Comparison of ENCODE assay signal across 1 cellular context in genomic region chr17:76268991-76269981, GRCh38.
TF ChIP-seq lines count a peak whose summit lies in the region.

No MANE protein-coding gene starts in this region.

TF ChIP-seq in GM12878, 131 proteins besides CTCF, POLR2A, EP300 and RAD21 (continued from another document and continues in another):
- no peak for TF ChIP-seq ZBTB40 (IDR thresholded peaks at IDR 0.05; ENCODE audit: borderline replicate concordance)
- TF ChIP-seq NR2F1 (conservative IDR thresholded peaks at IDR 0.05), result peak; percentile 83
- TF ChIP-seq, protein P1, sequence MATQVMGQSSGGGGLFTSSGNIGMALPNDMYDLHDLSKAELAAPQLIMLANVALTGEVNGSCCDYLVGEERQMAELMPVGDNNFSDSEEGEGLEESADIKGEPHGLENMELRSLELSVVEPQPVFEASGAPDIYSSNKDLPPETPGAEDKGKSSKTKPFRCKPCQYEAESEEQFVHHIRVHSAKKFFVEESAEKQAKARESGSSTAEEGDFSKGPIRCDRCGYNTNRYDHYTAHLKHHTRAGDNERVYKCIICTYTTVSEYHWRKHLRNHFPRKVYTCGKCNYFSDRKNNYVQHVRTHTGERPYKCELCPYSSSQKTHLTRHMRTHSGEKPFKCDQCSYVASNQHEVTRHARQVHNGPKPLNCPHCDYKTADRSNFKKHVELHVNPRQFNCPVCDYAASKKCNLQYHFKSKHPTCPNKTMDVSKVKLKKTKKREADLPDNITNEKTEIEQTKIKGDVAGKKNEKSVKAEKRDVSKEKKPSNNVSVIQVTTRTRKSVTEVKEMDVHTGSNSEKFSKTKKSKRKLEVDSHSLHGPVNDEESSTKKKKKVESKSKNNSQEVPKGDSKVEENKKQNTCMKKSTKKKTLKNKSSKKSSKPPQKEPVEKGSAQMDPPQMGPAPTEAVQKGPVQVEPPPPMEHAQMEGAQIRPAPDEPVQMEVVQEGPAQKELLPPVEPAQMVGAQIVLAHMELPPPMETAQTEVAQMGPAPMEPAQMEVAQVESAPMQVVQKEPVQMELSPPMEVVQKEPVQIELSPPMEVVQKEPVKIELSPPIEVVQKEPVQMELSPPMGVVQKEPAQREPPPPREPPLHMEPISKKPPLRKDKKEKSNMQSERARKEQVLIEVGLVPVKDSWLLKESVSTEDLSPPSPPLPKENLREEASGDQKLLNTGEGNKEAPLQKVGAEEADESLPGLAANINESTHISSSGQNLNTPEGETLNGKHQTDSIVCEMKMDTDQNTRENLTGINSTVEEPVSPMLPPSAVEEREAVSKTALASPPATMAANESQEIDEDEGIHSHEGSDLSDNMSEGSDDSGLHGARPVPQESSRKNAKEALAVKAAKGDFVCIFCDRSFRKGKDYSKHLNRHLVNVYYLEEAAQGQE (IDR thresholded peaks at IDR 0.05; ENCODE audit: low read depth, low read length), result no peak
- TF ChIP-seq IRF5 (IDR thresholded peaks at IDR 0.05; ENCODE audit: borderline replicate concordance), result no peak
- no peak for TF ChIP-seq NRF1 (conservative IDR thresholded peaks at IDR 0.05; ENCODE audit: low read depth, low read length)
- TF ChIP-seq, protein P2, sequence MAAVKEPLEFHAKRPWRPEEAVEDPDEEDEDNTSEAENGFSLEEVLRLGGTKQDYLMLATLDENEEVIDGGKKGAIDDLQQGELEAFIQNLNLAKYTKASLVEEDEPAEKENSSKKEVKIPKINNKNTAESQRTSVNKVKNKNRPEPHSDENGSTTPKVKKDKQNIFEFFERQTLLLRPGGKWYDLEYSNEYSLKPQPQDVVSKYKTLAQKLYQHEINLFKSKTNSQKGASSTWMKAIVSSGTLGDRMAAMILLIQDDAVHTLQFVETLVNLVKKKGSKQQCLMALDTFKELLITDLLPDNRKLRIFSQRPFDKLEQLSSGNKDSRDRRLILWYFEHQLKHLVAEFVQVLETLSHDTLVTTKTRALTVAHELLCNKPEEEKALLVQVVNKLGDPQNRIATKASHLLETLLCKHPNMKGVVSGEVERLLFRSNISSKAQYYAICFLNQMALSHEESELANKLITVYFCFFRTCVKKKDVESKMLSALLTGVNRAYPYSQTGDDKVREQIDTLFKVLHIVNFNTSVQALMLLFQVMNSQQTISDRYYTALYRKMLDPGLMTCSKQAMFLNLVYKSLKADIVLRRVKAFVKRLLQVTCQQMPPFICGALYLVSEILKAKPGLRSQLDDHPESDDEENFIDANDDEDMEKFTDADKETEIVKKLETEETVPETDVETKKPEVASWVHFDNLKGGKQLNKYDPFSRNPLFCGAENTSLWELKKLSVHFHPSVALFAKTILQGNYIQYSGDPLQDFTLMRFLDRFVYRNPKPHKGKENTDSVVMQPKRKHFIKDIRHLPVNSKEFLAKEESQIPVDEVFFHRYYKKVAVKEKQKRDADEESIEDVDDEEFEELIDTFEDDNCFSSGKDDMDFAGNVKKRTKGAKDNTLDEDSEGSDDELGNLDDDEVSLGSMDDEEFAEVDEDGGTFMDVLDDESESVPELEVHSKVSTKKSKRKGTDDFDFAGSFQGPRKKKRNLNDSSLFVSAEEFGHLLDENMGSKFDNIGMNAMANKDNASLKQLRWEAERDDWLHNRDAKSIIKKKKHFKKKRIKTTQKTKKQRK (IDR thresholded peaks at IDR 0.05; ENCODE audit: low read depth, low read length), result no peak
- TF ChIP-seq BACH1 (IDR thresholded peaks at IDR 0.05; ENCODE audit: borderline replicate concordance), result peak; percentile 24; the same call in 1 of the 2 replicates
- TF ChIP-seq, protein P3, sequence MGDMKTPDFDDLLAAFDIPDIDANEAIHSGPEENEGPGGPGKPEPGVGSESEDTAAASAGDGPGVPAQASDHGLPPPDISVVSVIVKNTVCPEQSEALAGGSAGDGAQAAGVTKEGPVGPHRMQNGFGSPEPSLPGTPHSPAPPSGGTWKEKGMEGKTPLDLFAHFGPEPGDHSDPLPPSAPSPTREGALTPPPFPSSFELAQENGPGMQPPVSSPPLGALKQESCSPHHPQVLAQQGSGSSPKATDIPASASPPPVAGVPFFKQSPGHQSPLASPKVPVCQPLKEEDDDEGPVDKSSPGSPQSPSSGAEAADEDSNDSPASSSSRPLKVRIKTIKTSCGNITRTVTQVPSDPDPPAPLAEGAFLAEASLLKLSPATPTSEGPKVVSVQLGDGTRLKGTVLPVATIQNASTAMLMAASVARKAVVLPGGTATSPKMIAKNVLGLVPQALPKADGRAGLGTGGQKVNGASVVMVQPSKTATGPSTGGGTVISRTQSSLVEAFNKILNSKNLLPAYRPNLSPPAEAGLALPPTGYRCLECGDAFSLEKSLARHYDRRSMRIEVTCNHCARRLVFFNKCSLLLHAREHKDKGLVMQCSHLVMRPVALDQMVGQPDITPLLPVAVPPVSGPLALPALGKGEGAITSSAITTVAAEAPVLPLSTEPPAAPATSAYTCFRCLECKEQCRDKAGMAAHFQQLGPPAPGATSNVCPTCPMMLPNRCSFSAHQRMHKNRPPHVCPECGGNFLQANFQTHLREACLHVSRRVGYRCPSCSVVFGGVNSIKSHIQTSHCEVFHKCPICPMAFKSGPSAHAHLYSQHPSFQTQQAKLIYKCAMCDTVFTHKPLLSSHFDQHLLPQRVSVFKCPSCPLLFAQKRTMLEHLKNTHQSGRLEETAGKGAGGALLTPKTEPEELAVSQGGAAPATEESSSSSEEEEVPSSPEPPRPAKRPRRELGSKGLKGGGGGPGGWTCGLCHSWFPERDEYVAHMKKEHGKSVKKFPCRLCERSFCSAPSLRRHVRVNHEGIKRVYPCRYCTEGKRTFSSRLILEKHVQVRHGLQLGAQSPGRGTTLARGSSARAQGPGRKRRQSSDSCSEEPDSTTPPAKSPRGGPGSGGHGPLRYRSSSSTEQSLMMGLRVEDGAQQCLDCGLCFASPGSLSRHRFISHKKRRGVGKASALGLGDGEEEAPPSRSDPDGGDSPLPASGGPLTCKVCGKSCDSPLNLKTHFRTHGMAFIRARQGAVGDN (IDR thresholded peaks at IDR 0.05), result no peak; the same call in none of the 2 replicates
- TF ChIP-seq HDAC6 (IDR thresholded peaks at IDR 0.05; ENCODE audit: unreplicated experiment), result peak; percentile 12
- no peak for TF ChIP-seq MEF2B (IDR thresholded peaks at IDR 0.05; ENCODE audit: partially characterized antibody, poor library complexity, severe bottlenecking)
- TF ChIP-seq ATF3 (IDR thresholded peaks at IDR 0.05; ENCODE audit: borderline replicate concordance, extremely low read depth, low read depth, low read length), result no peak
- TF ChIP-seq IRF4 (IDR thresholded peaks at IDR 0.05; ENCODE audit: low read depth, low read length), result no peak
- TF ChIP-seq RB1 (IDR thresholded peaks at IDR 0.05; ENCODE audit: borderline replicate concordance), result no peak
- TF ChIP-seq CREM (IDR thresholded peaks at IDR 0.05; ENCODE audit: low read depth), result no peak
- TF ChIP-seq SMC3 (IDR thresholded peaks at IDR 0.05; ENCODE audit: borderline replicate concordance, low read length), result no peak
- TF ChIP-seq WRNIP1 (IDR thresholded peaks at IDR 0.05; ENCODE audit: borderline replicate concordance, low read depth, low read length), result peak; percentile 74; the same call in 1 of the 2 replicates
- TF ChIP-seq NFYA (IDR thresholded peaks at IDR 0.05; ENCODE audit: borderline replicate concordance, low read depth, low read length), result no peak
- no peak for TF ChIP-seq NFXL1 (IDR thresholded peaks at IDR 0.05; ENCODE audit: borderline replicate concordance)
- TF ChIP-seq STAT3 (IDR thresholded peaks at IDR 0.05; ENCODE audit: low read depth, low read length), result no peak
- TF ChIP-seq, protein P4, sequence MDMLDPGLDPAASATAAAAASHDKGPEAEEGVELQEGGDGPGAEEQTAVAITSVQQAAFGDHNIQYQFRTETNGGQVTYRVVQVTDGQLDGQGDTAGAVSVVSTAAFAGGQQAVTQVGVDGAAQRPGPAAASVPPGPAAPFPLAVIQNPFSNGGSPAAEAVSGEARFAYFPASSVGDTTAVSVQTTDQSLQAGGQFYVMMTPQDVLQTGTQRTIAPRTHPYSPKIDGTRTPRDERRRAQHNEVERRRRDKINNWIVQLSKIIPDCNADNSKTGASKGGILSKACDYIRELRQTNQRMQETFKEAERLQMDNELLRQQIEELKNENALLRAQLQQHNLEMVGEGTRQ (IDR thresholded peaks at IDR 0.05; ENCODE audit: borderline replicate concordance, low read depth, low read length), result no peak
- TF ChIP-seq TARDBP (IDR thresholded peaks at IDR 0.05; ENCODE audit: borderline replicate concordance), result no peak
- TF ChIP-seq CBFB (IDR thresholded peaks at IDR 0.05; ENCODE audit: low read depth), result no peak
- no peak for TF ChIP-seq TCF12 (IDR thresholded peaks at IDR 0.05; ENCODE audit: low read depth, low read length)
- no peak for TF ChIP-seq ZZZ3 (IDR thresholded peaks at IDR 0.05; ENCODE audit: control insufficient read depth, insufficient read length, low read depth)
- no peak for TF ChIP-seq SREBF2 (IDR thresholded peaks at IDR 0.05; ENCODE audit: low read length)
- no peak for TF ChIP-seq EZH2 (IDR thresholded peaks at IDR 0.05; ENCODE audit: borderline replicate concordance, control insufficient read depth, low read depth, low read length)
- no peak for TF ChIP-seq FOS (IDR thresholded peaks at IDR 0.05; ENCODE audit: borderline replicate concordance, extremely low read depth, insufficient read length)
- TF ChIP-seq BCL11A (IDR thresholded peaks at IDR 0.05; ENCODE audit: low read depth, low read length), result no peak
- no peak for TF ChIP-seq HDAC2 (IDR thresholded peaks at IDR 0.05)
- TF ChIP-seq MYB (IDR thresholded peaks at IDR 0.05; ENCODE audit: borderline replicate concordance, low read depth, low read length), result no peak
- no peak for TF ChIP-seq IRF3 (IDR thresholded peaks at IDR 0.05)
- TF ChIP-seq LARP7 (IDR thresholded peaks at IDR 0.05), result 0 out of 2 replicates have a peak, but pooled peaks have one; percentile 26
- no peak for TF ChIP-seq CREB1 (IDR thresholded peaks at IDR 0.05; ENCODE audit: low read depth)
- no peak for TF ChIP-seq KAT2A (conservative IDR thresholded peaks at IDR 0.05; ENCODE audit: control insufficient read depth, low read depth, low read length)
- no peak for TF ChIP-seq FOXK2 (IDR thresholded peaks at IDR 0.05)
- TF ChIP-seq CHD1 (IDR thresholded peaks at IDR 0.05; ENCODE audit: low read depth, low read length), result no peak
- peak; percentile 21; the same call in 1 of the 2 replicates for TF ChIP-seq HDGF (IDR thresholded peaks at IDR 0.05)
- TF ChIP-seq TCF7 (IDR thresholded peaks at IDR 0.05; ENCODE audit: borderline replicate concordance), result no peak
- TF ChIP-seq CHD4 (IDR thresholded peaks at IDR 0.05), result no peak
- TF ChIP-seq, protein P5, sequence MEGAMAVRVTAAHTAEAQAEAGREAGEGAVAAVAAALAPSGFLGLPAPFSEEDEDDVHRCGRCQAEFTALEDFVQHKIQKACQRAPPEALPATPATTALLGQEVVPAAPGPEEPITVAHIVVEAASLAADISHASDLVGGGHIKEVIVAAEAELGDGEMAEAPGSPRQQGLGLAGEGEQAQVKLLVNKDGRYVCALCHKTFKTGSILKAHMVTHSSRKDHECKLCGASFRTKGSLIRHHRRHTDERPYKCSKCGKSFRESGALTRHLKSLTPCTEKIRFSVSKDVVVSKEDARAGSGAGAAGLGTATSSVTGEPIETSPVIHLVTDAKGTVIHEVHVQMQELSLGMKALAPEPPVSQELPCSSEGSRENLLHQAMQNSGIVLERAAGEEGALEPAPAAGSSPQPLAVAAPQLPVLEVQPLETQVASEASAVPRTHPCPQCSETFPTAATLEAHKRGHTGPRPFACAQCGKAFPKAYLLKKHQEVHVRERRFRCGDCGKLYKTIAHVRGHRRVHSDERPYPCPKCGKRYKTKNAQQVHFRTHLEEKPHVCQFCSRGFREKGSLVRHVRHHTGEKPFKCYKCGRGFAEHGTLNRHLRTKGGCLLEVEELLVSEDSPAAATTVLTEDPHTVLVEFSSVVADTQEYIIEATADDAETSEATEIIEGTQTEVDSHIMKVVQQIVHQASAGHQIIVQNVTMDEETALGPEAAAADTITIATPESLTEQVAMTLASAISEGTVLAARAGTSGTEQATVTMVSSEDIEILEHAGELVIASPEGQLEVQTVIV (IDR thresholded peaks at IDR 0.05; ENCODE audit: borderline replicate concordance, partially characterized antibody), result no peak
